Comparison of ENCODE assay signal across 8 cellular contexts in genomic region chr1:229627003-229627402, GRCh38. TPM values are rescaled to one million over a fixed set of nuclear protein-coding genes. Genes with fewer than 3 reads are reported as not detected.
DNase-seq lines count a peak whose midpoint lies in the region; ATAC-seq, FAIRE-seq and TF ChIP-seq lines count a peak whose summit lies in the region.

No MANE protein-coding gene starts in this region.

- WGBS in A549 (ENCODE audit: missing lambda C conversion rate) = 2% methylated on average over 4 of the region's 4 CpGs
- WGBS in GM12878 (ENCODE audit: insufficient coverage, insufficient replicate concordance, low lambda C conversion rate, missing lambda C conversion rate) = 1% methylated on average over 4 of the region's 4 CpGs
- no CpG with 5 or more reads among the region's 4 CpGs for WGBS in mesendoderm (ENCODE audit: extremely low coverage, insufficient coverage, low lambda C conversion rate)

- H3K56ac ChIP-seq in mesendoderm (ENCODE audit: low read length) = no peak overlapping the region

- peak overlapping the region; percentile 97 for H3K4me2 ChIP-seq in A549
- peak overlapping the region; percentile 89 for H3K4me2 ChIP-seq in GM12878 (ENCODE audit: control insufficient read depth, insufficient read depth)
- peak overlapping the region; percentile 81 for H3K4me2 ChIP-seq in mesendoderm (ENCODE audit: low read length)

- H3K9me3 ChIP-seq in A549 (no peaks in the 10 kb centered on the region), HEK293 (ENCODE audit: control insufficient read depth, insufficient read depth, low read depth, low read length) (no peaks in the 10 kb centered on the region), GM12878 (replicated peaks; ENCODE audit: control insufficient read depth, insufficient read depth, low read length) (no peaks in the 10 kb centered on the region)

- TF ChIP-seq POLR2A in A549 (IDR thresholded peaks at IDR 0.05; ENCODE audit: low read length) (no peak), GM12878 (IDR thresholded peaks at IDR 0.05; ENCODE audit: low read depth, low read length) (no peak)

- H3K4ac ChIP-seq in mesendoderm (ENCODE audit: low read depth, low read length) = no peak overlapping the region

- peaks cover 18 to 27% of the 10 kb centered on the region in 2 experiments for H3K36me3 ChIP-seq in HEK293 (ENCODE audit: control insufficient read depth in 2 of 2, insufficient read depth in 1 of 2, low read length in 2 of 2)
- peaks cover 0 to 3% of the 10 kb centered on the region in 2 experiments; a peak in 2 of 4 replicates for H3K36me3 ChIP-seq in GM12878 (ENCODE audit: control insufficient read depth in 2 of 2, insufficient read depth in 2 of 2, low read length in 1 of 2)
- no peaks in the 10 kb centered on the region for H3K36me3 ChIP-seq in mesendoderm (ENCODE audit: control insufficient read depth, insufficient read depth, low read length)

- no peak overlapping the region for H3K18ac ChIP-seq in mesendoderm (ENCODE audit: low read length)

- H2AFZ ChIP-seq in GM12878 (ENCODE audit: control insufficient read depth, low read depth, low read length) = no peak overlapping the region; the same call in 1 of the 2 replicates

- SMC1A ChIA-PET in GM12878 (lab: Charles Lee; ENCODE audit: uncharacterized antibody, unreplicated experiment) = interaction anchor here (1.6 to 1.8 kb wide), 2 partner anchors 10 to 68 kb away, joined by 7 to 8 read pairs; partner anchors contain the start of gene ABCB10

- no peak overlapping the region for H2AK5ac ChIP-seq in mesendoderm (ENCODE audit: low read length)

- TF ChIP-seq RAD21 in A549 (conservative IDR thresholded peaks at IDR 0.05 in 1 of 2, IDR thresholded peaks at IDR 0.05 in 1 of 2) (no peak), GM12878 (IDR thresholded peaks at IDR 0.05; ENCODE audit: insufficient read depth, low read depth, low read length) (no peak)

- peaks cover 27% of the 10 kb centered on the region for H3K79me1 ChIP-seq in mesendoderm (ENCODE audit: low read length)

- intact Hi-C loops in GM12878 (cut with micrococcal nuclease; ENCODE audit: unreplicated experiment) = no loop called here
- intact Hi-C loops in posterior cingulate gyrus (cut with DNase I) = loop anchor here (5.0 kb wide), 1 partner anchor 50 kb away; no protein-coding TSS in a partner anchor

- POLR2A ChIA-PET in A549 (lab: Yijun Ruan, JAX) (interaction anchor here (1.8 kb wide), 1 partner anchor 68 kb away, joined by 11 read pairs; the partner anchor contains the start of gene ABCB10), HEK293 (lab: Yijun Ruan, JAX) (interaction anchor here (1.4 to 8.3 kb wide), 4 partner anchors 9 to 118 kb away, joined by 4 to 102 read pairs (median 7); partner anchors contain the start of genes ABCB10 and NUP133), GM12878 (lab: Charles Lee) (interaction anchor here (4.4 kb wide), 1 partner anchor 69 kb away, joined by 33 read pairs; the partner anchor contains the start of gene ABCB10)

- H4K20me1 ChIP-seq in GM12878 (ENCODE audit: control insufficient read depth, insufficient read depth) = no peaks in the 10 kb centered on the region

- peaks cover 83% of the 10 kb centered on the region for H3K79me2 ChIP-seq in GM12878 (ENCODE audit: control insufficient read depth, insufficient read depth, low read length)
- peaks cover 64% of the 10 kb centered on the region for H3K79me2 ChIP-seq in mesendoderm (ENCODE audit: control insufficient read depth, insufficient read depth, low read length)

- FAIRE-seq in A549 (lab: Jason Lieb, UNC) (no peak), GM12878 (lab: Jason Lieb, UNC) (no peak)

- no peak for ATAC-seq in A549
- ATAC-seq in GM12878 = no peak
- ATAC-seq in HG02970 (IDR thresholded peaks at IDR 0.05; ENCODE audit: low FRiP score, unreplicated experiment) = no peak
- no peak for ATAC-seq in GM19452 (IDR thresholded peaks at IDR 0.05; ENCODE audit: unreplicated experiment)
- no peak for ATAC-seq in HG02763 (IDR thresholded peaks at IDR 0.05; ENCODE audit: unreplicated experiment)

- CTCF ChIA-PET in A549 (lab: Yijun Ruan, JAX) (interaction anchor here (0.9 to 1.4 kb wide), 2 partner anchors 12 to 21 kb away, joined by 3 read pairs; no protein-coding TSS in a partner anchor), HEK293 (lab: Yijun Ruan, JAX) (interaction anchor here (0.7 to 4.9 kb wide), 3 partner anchors 69 to 112 kb away, joined by 4 to 26 read pairs (median 5); partner anchors contain the start of gene ABCB10), GM12878 (lab: Yijun Ruan, JAX) (interaction anchor here (0.6 to 2.1 kb wide), 4 partner anchors 68 to 110 kb away, joined by 3 to 8 read pairs (median 6); partner anchors contain the start of gene ABCB10)

- no peak overlapping the region for H3K23ac ChIP-seq in mesendoderm (ENCODE audit: low read length)

- BruUV-seq in GM12878 (replicated peaks; lab: Mats Ljungman, UMichigan) = TSS peak; percentile 56

- H2BK120ac ChIP-seq in mesendoderm (ENCODE audit: low read depth, low read length) = no peak overlapping the region

- H3K4me3 ChIP-seq in A549 = peak overlapping the region; percentile 73
- H3K4me3 ChIP-seq in HEK293 (ENCODE audit: low read depth, low read length) = peak overlapping the region; percentile 91
- H3K4me3 ChIP-seq in GM12878 = peak overlapping the region; percentile 99
- peak overlapping the region; percentile 93 for H3K4me3 ChIP-seq in mesendoderm (ENCODE audit: low read length)

- peak overlapping the region; percentile 84; the same call in 1 of the 2 replicates for H3K9ac ChIP-seq in GM12878 (ENCODE audit: control insufficient read depth, insufficient read depth, low read length)
- H3K9ac ChIP-seq in mesendoderm (ENCODE audit: low read length) = peak overlapping the region; percentile 87

- RAD21 ChIA-PET in GM12878 (lab: Charles Lee; ENCODE audit: unreplicated experiment) = interaction anchor here (1.3 to 1.4 kb wide), 2 partner anchors 68 to 69 kb away, joined by 4 read pairs; partner anchors contain the start of gene ABCB10

- no peak overlapping the region for H4K8ac ChIP-seq in mesendoderm (ENCODE audit: low read depth, low read length)

- H3K27me3 ChIP-seq in GM12878 (replicated peaks in 1 of 2; ENCODE audit: control insufficient read depth in 2 of 2, insufficient read depth in 2 of 2, low read length in 1 of 2) (no peaks in the 10 kb centered on the region), mesendoderm (ENCODE audit: insufficient read depth, low read length, poor library complexity) (no peaks in the 10 kb centered on the region)

- in situ Hi-C loops in GM12878 (cut with MboI) = loop anchor here (5.0 kb wide), 1 partner anchor 65 kb away; no protein-coding TSS in a partner anchor

- no peak overlapping the region for H2BK15ac ChIP-seq in mesendoderm (replicated peaks; ENCODE audit: low read depth)

- no peak overlapping the region for H4K5ac ChIP-seq in mesendoderm (ENCODE audit: low read length)

- DNase-seq in A549 (ENCODE audit: low read depth in 1 of 2, low spot score in 1 of 2) (no peak), GM12878 (ENCODE audit: low read depth, low spot score) (no peak), mesendoderm (no peak), posterior cingulate gyrus (no peak)

- H2BK5ac ChIP-seq in mesendoderm (ENCODE audit: low read length) = no peak overlapping the region

- H3K27ac ChIP-seq in A549 (peak overlapping the region; percentile 93 to 98), HEK293 (ENCODE audit: extremely low read depth, low read depth, low read length) (no peak overlapping the region), GM12878 (ENCODE audit: control insufficient read depth, insufficient read depth) (no peak overlapping the region; the same call in 1 of the 2 replicates), mesendoderm (ENCODE audit: low read depth, low read length) (no peak overlapping the region)

- H3K4me1 ChIP-seq in A549 (peaks cover 19% of the 10 kb centered on the region), HEK293 (ENCODE audit: control insufficient read depth, insufficient read depth, low read length) (peaks cover 6% of the 10 kb centered on the region; the same call in 1 of the 2 replicates), GM12878 (ENCODE audit: control insufficient read depth, insufficient read depth, low read length) (peaks cover 12% of the 10 kb centered on the region), mesendoderm (ENCODE audit: control insufficient read depth, low read depth, low read length) (peaks cover 6% of the 10 kb centered on the region)

- TF ChIP-seq EP300 in A549 (IDR thresholded peaks at IDR 0.05) (no peak), GM12878 (IDR thresholded peaks at IDR 0.05; ENCODE audit: borderline replicate concordance in 1 of 2, control insufficient read depth in 1 of 2, low read depth in 2 of 2, low read length in 2 of 2) (no peak)

- no peak for TF ChIP-seq CTCF in A549 (IDR thresholded peaks at IDR 0.05)
- no peak for TF ChIP-seq CTCF in HEK293 (tag by site-specific recombination; IDR thresholded peaks at IDR 0.05)
- TF ChIP-seq CTCF in GM12878 (IDR thresholded peaks at IDR 0.05 in 2 of 3, conservative IDR thresholded peaks at IDR 0.05 in 1 of 3; ENCODE audit: control insufficient read depth in 2 of 3, extremely low read depth in 1 of 3, insufficient read depth in 1 of 3, low read depth in 3 of 3, low read length in 3 of 3) = no peak

RNA-seq across cellular contexts. Expression of gene URB2, which starts 1.0 kb away (rescaled TPM):
- polyA plus RNA-seq in A549 (2011; rRNA removed) (15.7 and 19.6 TPM in 2 replicates), A549 (2017; fragmentation: RNase III; extraction: RNeasy Plus Mini Kit Qiagen cat#74134 plus additional on column Dnase treatment) (13.7 to 15.6 TPM (median 14.1 TPM) in 3 replicates), GM12878 (2011; rRNA removed) (9.6 and 13.6 TPM in 2 replicates), GM12878 (2014; fragmentation: Illumina TruSeq; extraction: Trizol) (12.2 and 14.3 TPM in 2 replicates), GM12878 (2014; fragmentation: Nextera tagmentation; extraction: Ambion mirVana) (1 to 10 TPM; 2.7 to 3.6 TPM), GM12878 (2014; rRNA removed) (15.5 and 16.2 TPM in 2 replicates), GM12878 (2016; fragmentation: Nextera tagmentation; extraction: Ambion mirVana) (10 to 100 TPM; 18.4 to 19.6 TPM)
- polyA plus RNA-seq in A549 (2012; cell fraction: cytosol; rRNA removed) = 9.2 and 12.0 TPM in 2 replicates
- polyA plus RNA-seq in A549 (2012; cell fraction: nucleus; rRNA removed) = 15.9 and 17.3 TPM in 2 replicates
- polyA minus RNA-seq in A549 (2011; rRNA and poly(A)+ RNA removed) = 48.4 and 52.1 TPM in 2 replicates
- 26.6 and 28.7 TPM in 2 replicates for total RNA-seq in GM12878 (2013; cell fraction: nucleolus; rRNA removed)
- total RNA-seq in GM12878 (2014; rRNA removed) (22.3 and 22.9 TPM in 2 replicates), GM12878 (2014; rRNA removed; fragmentation: Illumina TruSeq; extraction: Trizol) (16.6 and 18.4 TPM in 2 replicates), GM12878 (2021) (22.3 and 24.0 TPM in 2 replicates)
- 4.6 TPM for polyA plus RNA-seq in GM12878 (2011; ENCODE audit: low read depth)
- polyA plus RNA-seq in GM12878 (2011; cell fraction: cytosol; rRNA removed) = 12.8 and 15.0 TPM in 2 replicates
- 12.9 and 15.1 TPM in 2 replicates for polyA plus RNA-seq in GM12878 (2011; cell fraction: nucleus; rRNA removed)
- polyA plus RNA-seq in GM12878 (2012) = 5.8 and 6.1 TPM in 2 replicates
- 31.2 and 33.8 TPM in 2 replicates for polyA minus RNA-seq in GM12878 (2011; rRNA and poly(A)+ RNA removed)
- polyA minus RNA-seq in GM12878 (2011; cell fraction: cytosol; rRNA and poly(A)+ RNA removed) = 10.6 and 11.2 TPM in 2 replicates
- polyA minus RNA-seq in GM12878 (2011; cell fraction: nucleus; rRNA and poly(A)+ RNA removed) = 14.6 and 32.5 TPM in 2 replicates
- 13.5 TPM for polyA plus RNA-seq in mesendoderm (2013, experiment 1 of 2)
- 13.5 TPM for polyA plus RNA-seq in mesendoderm (2013, experiment 2 of 2)

RNA-seq across cellular contexts. Expression of gene TAF5L, which starts 1.1 kb away (rescaled TPM):
- polyA plus RNA-seq in A549 (2011; rRNA removed) = 25.0 and 27.7 TPM in 2 replicates
- polyA plus RNA-seq in A549 (2012; cell fraction: cytosol; rRNA removed) = 16.4 and 22.5 TPM in 2 replicates
- polyA plus RNA-seq in A549 (2012; cell fraction: nucleus; rRNA removed) = 24.2 and 30.7 TPM in 2 replicates
- 17.4 to 19.1 TPM (median 18.8 TPM) in 3 replicates for polyA plus RNA-seq in A549 (2017; fragmentation: RNase III; extraction: RNeasy Plus Mini Kit Qiagen cat#74134 plus additional on column Dnase treatment)
- 38.6 and 42.7 TPM in 2 replicates for polyA minus RNA-seq in A549 (2011; rRNA and poly(A)+ RNA removed)
- total RNA-seq in GM12878 (2013; cell fraction: nucleolus; rRNA removed) = 25.4 and 25.6 TPM in 2 replicates
- 18.9 and 25.7 TPM in 2 replicates for total RNA-seq in GM12878 (2014; rRNA removed)
- 19.2 and 19.5 TPM in 2 replicates for total RNA-seq in GM12878 (2014; rRNA removed; fragmentation: Illumina TruSeq; extraction: Trizol)
- 24.8 and 26.2 TPM in 2 replicates for total RNA-seq in GM12878 (2021)
- polyA plus RNA-seq in GM12878 (2011; ENCODE audit: low read depth) = 10.4 TPM
- polyA plus RNA-seq in GM12878 (2011; rRNA removed) = 20.4 and 24.5 TPM in 2 replicates
- 23.1 and 24.5 TPM in 2 replicates for polyA plus RNA-seq in GM12878 (2011; cell fraction: cytosol; rRNA removed)
- polyA plus RNA-seq in GM12878 (2011; cell fraction: nucleus; rRNA removed) = 21.6 and 22.7 TPM in 2 replicates
- 12.5 and 19.1 TPM in 2 replicates for polyA plus RNA-seq in GM12878 (2012)
- 21.4 and 26.1 TPM in 2 replicates for polyA plus RNA-seq in GM12878 (2014; fragmentation: Illumina TruSeq; extraction: Trizol)
- 1 to 10 TPM; 1.1 to 1.3 TPM for polyA plus RNA-seq in GM12878 (2014; fragmentation: Nextera tagmentation; extraction: Ambion mirVana)
- polyA plus RNA-seq in GM12878 (2014; rRNA removed) = 22.0 and 23.8 TPM in 2 replicates
- polyA plus RNA-seq in GM12878 (2016; fragmentation: Nextera tagmentation; extraction: Ambion mirVana) = 1 to 10 TPM; 2.4 to 3.7 TPM
- 30.9 and 37.3 TPM in 2 replicates for polyA minus RNA-seq in GM12878 (2011; rRNA and poly(A)+ RNA removed)
- polyA minus RNA-seq in GM12878 (2011; cell fraction: cytosol; rRNA and poly(A)+ RNA removed) = 7.4 and 11.3 TPM in 2 replicates
- polyA minus RNA-seq in GM12878 (2011; cell fraction: nucleus; rRNA and poly(A)+ RNA removed) = 13.7 and 35.4 TPM in 2 replicates
- 22.2 TPM for polyA plus RNA-seq in mesendoderm (2013, experiment 1 of 2)
- 21.6 TPM for polyA plus RNA-seq in mesendoderm (2013, experiment 2 of 2)

Comparison
In these comparisons a context has a peak if more than half of its experiments do, and no peak if none do; other contexts are left out.
1. H3K27ac ChIP-seq: peak in A549 (2 of 2); none in HEK293 (single experiment), GM12878 (single experiment) and mesendoderm (single experiment).
2. Peak in every context shown above with its lines, with median percentiles within 50 percentile points of each other: H3K4me2 ChIP-seq and H3K4me3 ChIP-seq.